ENCODE assay signal across 13 cellular contexts in the genomic region with DNA sequence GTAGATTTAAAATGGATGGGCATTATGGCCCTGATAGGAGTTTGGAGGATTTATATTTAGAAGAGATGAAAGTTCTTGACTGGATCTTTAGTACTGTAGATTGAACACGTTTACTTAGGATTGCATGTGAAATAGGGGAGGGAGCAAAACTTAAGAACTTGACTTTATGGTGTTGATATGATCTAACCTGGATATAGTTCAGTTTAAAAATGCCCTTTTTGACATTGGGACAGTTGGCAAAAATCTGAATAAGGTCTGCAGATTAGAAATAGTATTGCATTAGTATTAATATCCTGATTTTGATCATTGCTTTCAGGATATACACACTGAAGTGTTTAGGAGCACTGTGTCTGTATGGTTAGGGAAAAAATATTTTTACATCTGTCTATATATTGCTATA. TPM values are rescaled to one million over a fixed set of nuclear protein-coding genes. Genes with fewer than 3 reads are reported as not detected.
DNase-seq lines count a peak whose midpoint lies in the region; FAIRE-seq and TF ChIP-seq lines count a peak whose summit lies in the region.
"Had no signal": no experiment of that assay in that cellular context is flagged by ENCODE, and none has a peak within 500 bp of the region (broad histone marks: within the 10 kb centered on the region; RNA-seq: fewer than 3 reads in every experiment).

No MANE protein-coding gene starts in this region.

- H3K4me3 Mint-ChIP-seq in Calu3 (ENCODE audit: low read depth, unreplicated experiment): peak overlapping the region; percentile 19
- H3K4me3 Mint-ChIP-seq in activated T-helper 1 cell treated with anti-CD3 and anti-CD28 coated beads, Interleukin-12 subunit alpha, Interleukin-12 subunit beta, Interleukin-2, Interleukin-4 antibody, amounts not matched to agents 30 ng/mL and 10 ng/mL and 1 ng/mL, durations not matched to agents 14 hours and 24 hours and 36 hours: peak overlapping the region; percentile 40

- H3K4me1 ChIP-seq in ACC112 (ENCODE audit: control insufficient read depth, insufficient read depth, low read length, unreplicated experiment) (peaks cover 54% of the 10 kb centered on the region), keratinocyte (ENCODE audit: control insufficient read depth, extremely low read depth, insufficient read depth, low read length) (peaks cover 28% of the 10 kb centered on the region)

- H3K4me2 ChIP-seq in keratinocyte (ENCODE audit: control insufficient read depth, extremely low read depth, insufficient read depth, low read depth, low read length): peak overlapping the region; percentile 83

- H3K36me3 Mint-ChIP-seq in Calu3 (ENCODE audit: insufficient read depth, unreplicated experiment): peaks cover 50% of the 10 kb centered on the region
- peaks cover 50% of the 10 kb centered on the region for H3K36me3 Mint-ChIP-seq in activated T-helper 1 cell treated with anti-CD3 and anti-CD28 coated beads, Interleukin-12 subunit alpha, Interleukin-12 subunit beta, Interleukin-2, Interleukin-4 antibody, amounts not matched to agents 30 ng/mL and 10 ng/mL and 1 ng/mL, durations not matched to agents 14 hours and 24 hours and 36 hours (ENCODE audit: low read depth)

- H3K27ac Mint-ChIP-seq in Calu3 (ENCODE audit: unreplicated experiment): peak overlapping the region; percentile 89
- peak overlapping the region; percentile 85 for H3K27ac Mint-ChIP-seq in activated T-helper 1 cell treated with anti-CD3 and anti-CD28 coated beads, Interleukin-12 subunit alpha, Interleukin-12 subunit beta, Interleukin-2, Interleukin-4 antibody, amounts not matched to agents 30 ng/mL and 10 ng/mL and 1 ng/mL, durations not matched to agents 14 hours and 24 hours and 36 hours

- no peaks in the 10 kb centered on the region for H3K9me1 ChIP-seq in keratinocyte (ENCODE audit: control insufficient read depth, extremely low read depth, insufficient read depth, low read length)

- H3K4me1 Mint-ChIP-seq in Calu3 (ENCODE audit: low read depth, unreplicated experiment): peaks cover 12% of the 10 kb centered on the region
- peaks cover 67% of the 10 kb centered on the region for H3K4me1 Mint-ChIP-seq in activated T-helper 1 cell treated with anti-CD3 and anti-CD28 coated beads, Interleukin-12 subunit alpha, Interleukin-12 subunit beta, Interleukin-2, Interleukin-4 antibody, amounts not matched to agents 30 ng/mL and 10 ng/mL and 1 ng/mL, durations not matched to agents 14 hours and 24 hours and 36 hours (ENCODE audit: low read depth)

- H3K27me3 Mint-ChIP-seq in Calu3 (ENCODE audit: unreplicated experiment): no peaks in the 10 kb centered on the region
- H3K27me3 Mint-ChIP-seq in activated T-helper 1 cell treated with anti-CD3 and anti-CD28 coated beads, Interleukin-12 subunit alpha, Interleukin-12 subunit beta, Interleukin-2, Interleukin-4 antibody, amounts not matched to agents 30 ng/mL and 10 ng/mL and 1 ng/mL, durations not matched to agents 14 hours and 24 hours and 36 hours (ENCODE audit: insufficient read depth): no peaks in the 10 kb centered on the region

- no peaks in the 10 kb centered on the region for H3K9me3 ChIP-seq in keratinocyte (ENCODE audit: control insufficient read depth, low read depth, low read length)
- H3K9me3 ChIP-seq: stomach had no signal

- FAIRE-seq in keratinocyte (lab: Jason Lieb, UNC) (no peak), D721Med (lab: Jason Lieb, UNC) (no peak)

- H3K9me3 Mint-ChIP-seq in Calu3 (ENCODE audit: low read depth, unreplicated experiment): no peaks in the 10 kb centered on the region
- no peaks in the 10 kb centered on the region for H3K9me3 Mint-ChIP-seq in activated T-helper 1 cell treated with anti-CD3 and anti-CD28 coated beads, Interleukin-12 subunit alpha, Interleukin-12 subunit beta, Interleukin-2, Interleukin-4 antibody, amounts not matched to agents 30 ng/mL and 10 ng/mL and 1 ng/mL, durations not matched to agents 14 hours and 24 hours and 36 hours

- peaks cover 17% of the 10 kb centered on the region for H4K20me1 ChIP-seq in keratinocyte (ENCODE audit: control insufficient read depth, extremely low read depth, insufficient read depth, low read length)

- DNase-seq in Calu3 (no peak), keratinocyte (ENCODE audit: low read depth, low spot score) (no peak), NCI-H345 (lab: John Stamatoyannopoulos, UW) (no peak), RKO (ENCODE audit: low spot score) (no peak), D721Med (ENCODE audit: insufficient read length, low spot score) (no peak), RWPE1 (ENCODE audit: low spot score) (no peak)
- no peak for DNase-seq in activated T-helper 1 cell treated with anti-CD3 and anti-CD28 coated beads, Interleukin-12 subunit alpha, Interleukin-12 subunit beta, Interleukin-2, Interleukin-4 antibody, amounts not matched to agents 30 ng/mL and 10 ng/mL and 1 ng/mL, durations not matched to agents 14 hours and 24 hours and 36 hours (ENCODE audit: low spot score)
- DNase-seq: amygdala, NCI-H187 treated with DMSO at 0.1 percent for 48 hours, NCI-H774, stomach had no signal

- CTCF ChIA-PET in Calu3 (lab: Charles Lee): interaction anchor here (0.6 kb wide), 1 partner anchor 286 kb away, joined by 3 read pairs; no protein-coding TSS in a partner anchor
- CTCF ChIA-PET in RWPE1 (lab: Yijun Ruan, JAX): interaction anchor here (0.5 kb wide), 1 partner anchor 56 kb away, joined by 5 read pairs; no protein-coding TSS in a partner anchor

- H3K27ac ChIP-seq in ACC112 (ENCODE audit: low read depth, low read length) (peak overlapping the region; percentile 38), keratinocyte (ENCODE audit: control insufficient read depth, insufficient read depth, low read length) (peak overlapping the region; percentile 94), RWPE1 (no peak overlapping the region)

- BruUV-seq in Calu3 (replicated peaks; lab: Mats Ljungman, UMichigan): no TSS peak

- peaks cover 94% of the 10 kb centered on the region for H3K79me2 ChIP-seq in ACC112 (ENCODE audit: control insufficient read depth, insufficient read depth, low read length, unreplicated experiment)
- H3K79me2 ChIP-seq in keratinocyte (ENCODE audit: control insufficient read depth, insufficient read depth, low read length): peaks cover 93% of the 10 kb centered on the region

- H3K27me3 ChIP-seq in ACC112 (ENCODE audit: insufficient read depth, low read length) (no peaks in the 10 kb centered on the region), keratinocyte (ENCODE audit: control insufficient read depth, extremely low read depth, insufficient read depth, low read length) (no peaks in the 10 kb centered on the region)
- H3K27me3 ChIP-seq: stomach had no signal

- H2AFZ ChIP-seq in ACC112 (ENCODE audit: low read length, unreplicated experiment) (no peak overlapping the region), keratinocyte (ENCODE audit: control insufficient read depth, low read length) (no peak overlapping the region)

- H3K9ac ChIP-seq in keratinocyte (ENCODE audit: control insufficient read depth, extremely low read depth, insufficient read depth, low read length): peak overlapping the region; percentile 71

- TF ChIP-seq CTCF in Calu3 (IDR thresholded peaks at IDR 0.05; ENCODE audit: unreplicated experiment) (no peak), keratinocyte (optimal IDR thresholded peaks at IDR 0.05 in 1 of 3, IDR thresholded peaks at IDR 0.05 in 1 of 3, conservative IDR thresholded peaks at IDR 0.05 in 1 of 3; ENCODE audit: extremely low read depth in 1 of 3, insufficient read depth in 2 of 3, low read length in 3 of 3) (no peak), D721Med (IDR thresholded peaks at IDR 0.05; ENCODE audit: insufficient read depth, missing control alignments) (no peak), RWPE1 (conservative IDR thresholded peaks at IDR 0.05; ENCODE audit: low read depth) (no peak)

- H3K4me3 ChIP-seq in ACC112 (ENCODE audit: low read depth, low read length) (no peak overlapping the region), keratinocyte (ENCODE audit: control insufficient read depth in 2 of 3, extremely low read depth in 1 of 3, insufficient read depth in 2 of 3, low read depth in 1 of 3, low read length in 3 of 3) (peak overlapping the region in 1 of 3 experiments; percentile 58)
- H3K4me3 ChIP-seq: lung, stomach had no signal

- POLR2A ChIA-PET in RWPE1 (lab: Yijun Ruan, JAX; ENCODE audit: low non-redundant PET): no interaction called here

- dilution Hi-C loops in keratinocyte (cut with MboI; ENCODE audit: extremely low pct_ligation_motif_present, low sequenced_read_pairs): no loop called here

- peaks cover 33% of the 10 kb centered on the region for H3K36me3 ChIP-seq in ACC112 (ENCODE audit: insufficient read depth, low read length)
- H3K36me3 ChIP-seq in keratinocyte (ENCODE audit: control insufficient read depth in 2 of 2, extremely low read depth in 1 of 2, insufficient read depth in 2 of 2, low read length in 2 of 2): peaks cover 9 to 34% of the 10 kb centered on the region in 2 experiments

- intact Hi-C loops in Calu3 (cut with micrococcal nuclease; ENCODE audit: unreplicated experiment): no loop called here
- intact Hi-C loops in activated T-helper 1 cell treated with anti-CD3 and anti-CD28 coated beads, Interleukin-12 subunit alpha, Interleukin-12 subunit beta, Interleukin-2, Interleukin-4 antibody, amounts not matched to agents 30 ng/mL and 10 ng/mL and 1 ng/mL, durations not matched to agents 14 hours and 24 hours and 36 hours (cut with micrococcal nuclease): loop anchor here (1.0 to 5.0 kb wide), 5 partner anchors 10 to 125 kb away; partner anchors contain the start of gene TMBIM6

RNA-seq across cellular contexts. Expression of gene TMBIM6, which starts 9.6 kb away (rescaled TPM):
- total RNA-seq in Calu3 (2022): 600 and 613 TPM in 2 replicates
- total RNA-seq in activated T-helper 1 cell treated with anti-CD3 and anti-CD28 coated beads, Interleukin-12 subunit alpha, Interleukin-12 subunit beta, Interleukin-2, Interleukin-4 antibody, amounts not matched to agents 30 ng/mL and 10 ng/mL and 1 ng/mL, durations not matched to agents 14 hours and 24 hours and 36 hours: 382 and 393 TPM in 2 replicates
- 619 to 815 TPM (median 668 TPM) in 3 replicates for polyA plus RNA-seq in keratinocyte
- 132 TPM for polyA plus RNA-seq in keratinocyte (2011; ENCODE audit: low read depth)
- polyA plus RNA-seq in keratinocyte (2011; cell fraction: cytosol; rRNA removed): 356 and 589 TPM in 2 replicates
- polyA plus RNA-seq in keratinocyte (2011; cell fraction: nucleus; rRNA removed): 842 and 1,127 TPM in 2 replicates
- polyA plus RNA-seq in keratinocyte (2012; ENCODE audit: low replicate concordance): 338 and 535 TPM in 2 replicates
- polyA minus RNA-seq in keratinocyte: 298 to 596 TPM (median 498 TPM) in 3 replicates
- polyA minus RNA-seq in keratinocyte (2011; cell fraction: cytosol; rRNA and poly(A)+ RNA removed): 190 TPM
- 379 and 667 TPM in 2 replicates for polyA minus RNA-seq in keratinocyte (2011; cell fraction: nucleus; rRNA and poly(A)+ RNA removed)

RNA-seq across cellular contexts. Expression of gene FMNL3, which starts 43.8 kb away (rescaled TPM):
- total RNA-seq in Calu3 (2022): 4.4 TPM in 2 replicates
- 43.0 and 46.1 TPM in 2 replicates for total RNA-seq in activated T-helper 1 cell treated with anti-CD3 and anti-CD28 coated beads, Interleukin-12 subunit alpha, Interleukin-12 subunit beta, Interleukin-2, Interleukin-4 antibody, amounts not matched to agents 30 ng/mL and 10 ng/mL and 1 ng/mL, durations not matched to agents 14 hours and 24 hours and 36 hours
- polyA plus RNA-seq in keratinocyte: 1.1 to 1.4 TPM (median 1.2 TPM) in 3 replicates
- 0.05 TPM for polyA plus RNA-seq in keratinocyte (2011; ENCODE audit: low read depth)
- 1.3 and 1.4 TPM in 2 replicates for polyA plus RNA-seq in keratinocyte (2011; cell fraction: cytosol; rRNA removed)
- polyA plus RNA-seq in keratinocyte (2011; cell fraction: nucleus; rRNA removed): 2.9 and 3.3 TPM in 2 replicates
- polyA plus RNA-seq in keratinocyte (2012; ENCODE audit: low replicate concordance): 0.41 and 1.3 TPM in 2 replicates
- 3.9 to 5.2 TPM (median 4.9 TPM) in 3 replicates for polyA minus RNA-seq in keratinocyte
- 5.2 TPM for polyA minus RNA-seq in keratinocyte (2011; cell fraction: cytosol; rRNA and poly(A)+ RNA removed)
- 2.1 and 4.6 TPM in 2 replicates for polyA minus RNA-seq in keratinocyte (2011; cell fraction: nucleus; rRNA and poly(A)+ RNA removed)
